Comparison of ENCODE assay signal across 18 cellular contexts in the genomic region with DNA sequence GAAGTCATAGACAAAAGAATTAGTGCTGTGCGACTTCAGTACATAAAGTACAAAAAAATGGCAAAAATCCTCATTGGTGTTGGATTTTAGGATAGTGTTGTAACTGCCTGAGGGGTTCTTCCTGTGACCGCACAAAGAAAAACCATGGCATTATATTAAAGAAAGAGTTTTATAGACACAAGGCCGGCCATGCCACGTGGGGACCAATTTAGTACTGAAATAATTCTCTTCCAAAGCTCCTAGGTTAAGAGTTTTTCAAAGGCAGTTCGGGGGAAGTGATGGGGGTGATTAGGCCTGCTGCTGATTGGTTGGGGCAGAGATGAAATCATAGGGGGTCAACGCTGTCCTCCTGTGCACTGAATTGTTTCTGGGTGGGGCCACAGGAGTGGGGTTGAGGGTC.
DNase-seq lines count a peak whose midpoint lies in the region; TF ChIP-seq lines count a peak whose summit lies in the region.
"Had no signal": no experiment of that assay in that cellular context is flagged by ENCODE, and none has a peak within 500 bp of the region (broad histone marks: within the 10 kb centered on the region; RNA-seq: fewer than 3 reads in every experiment).

No MANE protein-coding gene starts in this region.

- H3K9me3 ChIP-seq in Caco-2, result no peaks in the 10 kb centered on the region; the same call in 1 of the 2 replicates
- peaks cover 16% of the 10 kb centered on the region; the same call in 1 of the 2 replicates for H3K9me3 ChIP-seq in NT2/D1 (ENCODE audit: insufficient read depth, low read length)
- H3K9me3 ChIP-seq in neural progenitor cell (ENCODE audit: low read depth), result no peaks in the 10 kb centered on the region

- H2AFZ ChIP-seq in neural progenitor cell (replicated peaks), result no peak overlapping the region

- H3K27ac Mint-ChIP-seq in Caco-2 (ENCODE audit: unreplicated experiment), result peak overlapping the region; percentile 92
- H3K27ac Mint-ChIP-seq in neural progenitor cell, result peak overlapping the region; percentile 64
- H3K27ac Mint-ChIP-seq: CD4-positive, alpha-beta memory T cell had no signal

- H3K27ac ChIP-seq in neural progenitor cell, result no peak overlapping the region

- peaks cover 15% of the 10 kb centered on the region for H3K9me3 Mint-ChIP-seq in Caco-2 (ENCODE audit: unreplicated experiment)
- peaks cover 30% of the 10 kb centered on the region for H3K9me3 Mint-ChIP-seq in neural progenitor cell

- peak overlapping the region; percentile 24 for H3K9ac ChIP-seq in NT2/D1 (ENCODE audit: insufficient read length, low read depth)
- H3K9ac ChIP-seq in neural progenitor cell, result no peak overlapping the region

- DNase-seq in Caco-2, result no peak
- DNase-seq in NT2/D1 (ENCODE audit: low read depth, low spot score), result no peak
- DNase-seq in foreskin melanocyte, result peak; percentile 40
- no peak for DNase-seq in neural progenitor cell (ENCODE audit: low spot score)
- no peak for DNase-seq in T-helper 9 cell
- DNase-seq in activated CD8-positive, alpha-beta memory T cell treated with anti-CD3 and anti-CD28 coated beads, Interleukin-2, amount 50 U/mL, for 4 hours, result no peak
- DNase-seq in NCI-H526 (lab: John Stamatoyannopoulos, UW), result no peak
- no peak for DNase-seq in SW480 (ENCODE audit: low spot score)
- DNase-seq: 8988T; CD4-positive, alpha-beta memory T cell; DMS79; MV-4-11; NCI-H1417 treated with DMSO at 0.1 percent for 48 hours; NCI-H1930; NK-92 treated with Interleukin-12 subunit alpha and Interleukin-12 subunit beta, amount 100 ng/mL, for 24 hours; OCI-M1; SHP77 treated with DMSO at 0.1 percent for 48 hours had no signal

- H3K4me2 ChIP-seq in neural progenitor cell, result no peak overlapping the region

- POLR2A ChIA-PET in Caco-2 (lab: Charles Lee), result interaction anchor here (0.6 to 1.4 kb wide), 2 partner anchors 42 to 58 kb away, joined by 6 to 18 read pairs; no protein-coding TSS in a partner anchor

- H3K4me1 Mint-ChIP-seq in Caco-2 (ENCODE audit: low read depth, unreplicated experiment) (peaks cover 37% of the 10 kb centered on the region), neural progenitor cell (peaks cover 23% of the 10 kb centered on the region)
- H3K4me1 Mint-ChIP-seq: CD4-positive, alpha-beta memory T cell had no signal

- H3K27me3 ChIP-seq in Caco-2 (replicated peaks; ENCODE audit: control insufficient read depth, insufficient read depth, low read length), result no peaks in the 10 kb centered on the region
- no peaks in the 10 kb centered on the region for H3K27me3 ChIP-seq in NT2/D1 (ENCODE audit: insufficient read depth, insufficient read length)
- no peaks in the 10 kb centered on the region for H3K27me3 ChIP-seq in neural progenitor cell

- H3K36me3 ChIP-seq in Caco-2 (ENCODE audit: control insufficient read depth, insufficient read depth, low read length) (no peaks in the 10 kb centered on the region; the same call in 1 of the 2 replicates), NT2/D1 (ENCODE audit: insufficient read depth, insufficient read length, low read length) (no peaks in the 10 kb centered on the region), neural progenitor cell (no peaks in the 10 kb centered on the region)

- H3K4me1 ChIP-seq in Caco-2 (peaks cover 41% of the 10 kb centered on the region), NT2/D1 (ENCODE audit: insufficient read depth, insufficient read length) (peaks cover 5% of the 10 kb centered on the region), neural progenitor cell (peaks cover 25% of the 10 kb centered on the region)

- H3K4me3 ChIP-seq in Caco-2 (ENCODE audit: low read depth, low read length), result no peak overlapping the region
- H3K4me3 ChIP-seq in NT2/D1 (ENCODE audit: insufficient read length, low read depth), result no peak overlapping the region
- no peak overlapping the region for H3K4me3 ChIP-seq in neural progenitor cell
- H3K4me3 ChIP-seq: K562 had no signal

- no peak overlapping the region for H3K4me3 Mint-ChIP-seq in Caco-2 (ENCODE audit: unreplicated experiment)
- H3K4me3 Mint-ChIP-seq in neural progenitor cell, result no peak overlapping the region
- H3K4me3 Mint-ChIP-seq: CD4-positive, alpha-beta memory T cell had no signal

- no TSS peak for BruUV-seq in Caco-2 (replicated peaks; lab: Mats Ljungman, UMichigan)

- peaks cover 15% of the 10 kb centered on the region for H3F3A ChIP-seq in neural progenitor cell (ENCODE audit: low read depth)

- no peaks in the 10 kb centered on the region for H4K20me1 ChIP-seq in neural progenitor cell (ENCODE audit: low read depth)

- intact Hi-C loops in Caco-2 (cut with micrococcal nuclease; ENCODE audit: unreplicated experiment), result loop anchor here (2.0 kb wide), 1 partner anchor 23 kb away; no protein-coding TSS in a partner anchor

- CTCF ChIA-PET in Caco-2 (lab: Charles Lee), result no interaction called here

- H3K27me3 Mint-ChIP-seq in Caco-2 (ENCODE audit: insufficient read depth, unreplicated experiment), result no peaks in the 10 kb centered on the region
- peaks cover 13% of the 10 kb centered on the region for H3K27me3 Mint-ChIP-seq in neural progenitor cell (ENCODE audit: insufficient read depth, low read depth)

- no peaks in the 10 kb centered on the region for H3K79me2 ChIP-seq in neural progenitor cell (ENCODE audit: low read depth)

- H3K36me3 Mint-ChIP-seq in Caco-2 (ENCODE audit: insufficient read depth, unreplicated experiment) (peaks cover 31% of the 10 kb centered on the region), neural progenitor cell (peaks cover 6% of the 10 kb centered on the region)
- H3K36me3 Mint-ChIP-seq: CD4-positive, alpha-beta memory T cell had no signal

- no peak for TF ChIP-seq CTCF in Caco-2 (IDR thresholded peaks at IDR 0.05; ENCODE audit: insufficient read depth in 1 of 2, low read depth in 1 of 2, low read length in 1 of 2, severe bottlenecking in 1 of 2, unreplicated experiment in 1 of 2)
- no peak for TF ChIP-seq CTCF in neural progenitor cell (IDR thresholded peaks at IDR 0.05)
